8 cellular contexts compared by ENCODE assay signal in genomic region chr11:66045177-66045639, GRCh38. TPM values are rescaled to one million over a fixed set of nuclear protein-coding genes. Genes with fewer than 3 reads are reported as not detected.
A peak's percentile ranks its signal among the peaks of the same experiment; 100 is the strongest.
DNase-seq lines count a peak whose midpoint lies in the region; ATAC-seq and TF ChIP-seq lines count a peak whose summit lies in the region.

No MANE protein-coding gene starts in this region.

- H3K4me1 ChIP-seq in HCT116 (ENCODE audit: control insufficient read depth in 1 of 2, insufficient read depth in 2 of 2, low read length in 2 of 2), result peaks cover 6 to 9% of the 10 kb centered on the region in 2 experiments; a peak in 3 of 4 replicates

- peak overlapping the region; percentile 47 for H3K4me2 ChIP-seq in HCT116 (ENCODE audit: low read length)

- H3K27ac ChIP-seq in HCT116 (ENCODE audit: low read depth, low read length), result no peak overlapping the region

- no peaks in the 10 kb centered on the region for H3K9me3 ChIP-seq in HCT116 (ENCODE audit: control insufficient read depth in 1 of 2, insufficient read depth in 1 of 2, low read depth in 1 of 2, low read length in 2 of 2)

- H3K27me3 Mint-ChIP-seq in activated B cell treated with CpG ODN at 0.5 μM for 24 hours, result peaks cover 8% of the 10 kb centered on the region

- no peaks in the 10 kb centered on the region for H3K36me3 ChIP-seq in HCT116 (ENCODE audit: control insufficient read depth in 1 of 2, insufficient read depth in 2 of 2, low read length in 2 of 2)

- H3K4me1 Mint-ChIP-seq in activated B cell treated with CpG ODN at 0.5 μM for 24 hours, result peaks cover 9% of the 10 kb centered on the region

- H3K36me3 Mint-ChIP-seq in activated B cell treated with CpG ODN at 0.5 μM for 24 hours (ENCODE audit: low read depth), result no peaks in the 10 kb centered on the region

- TF ChIP-seq POLR2A in HCT116 (IDR thresholded peaks at IDR 0.05; ENCODE audit: borderline replicate concordance, extremely low read depth, insufficient read depth, insufficient read length), result no peak

- BruUV-seq in HCT116 (replicated peaks; lab: Mats Ljungman, UMichigan), result no TSS peak

- H3K9me3 Mint-ChIP-seq in activated B cell treated with CpG ODN at 0.5 μM for 24 hours, result no peaks in the 10 kb centered on the region

- no peaks in the 10 kb centered on the region for H3K79me2 ChIP-seq in HCT116 (ENCODE audit: insufficient read depth, low read length)

- no peak for TF ChIP-seq RAD21 in HCT116 (IDR thresholded peaks at IDR 0.05; ENCODE audit: low read depth)

- POLR2A ChIA-PET in HCT116 (lab: Charles Lee) (interaction anchor here (1.0 kb wide), 1 partner anchor 24 kb away, joined by 4 read pairs; no protein-coding TSS in a partner anchor), activated B cell treated with CpG ODN at 0.5 μM for 24 hours (lab: Charles Lee) (interaction anchor here (0.6 to 1.2 kb wide), 4 partner anchors 17 to 333 kb away, joined by 3 to 4 read pairs (median 4); partner anchors contain the start of genes BANF1, CCDC85B and KAT5)

- RAD21 ChIA-PET in HCT116 (lab: Charles Lee; ENCODE audit: low non-redundant PET in 1 of 2, low total read pairs in 2 of 2, uncharacterized antibody in 2 of 2, unreplicated experiment in 2 of 2), result no interaction called here

- H3K9me2 ChIP-seq in HCT116 (ENCODE audit: insufficient read depth), result no peaks in the 10 kb centered on the region

- H3K9ac ChIP-seq in HCT116 (ENCODE audit: low read length), result no peak overlapping the region

- H3K4me3 ChIP-seq in HCT116 (replicated peaks in 1 of 2; ENCODE audit: low read depth in 1 of 2, low read length in 2 of 2), result 0 out of 4 replicates have a peak overlapping the region, but pooled peaks of 1 of the 2 experiments have one; percentile 2

- no peak overlapping the region for H3K27ac Mint-ChIP-seq in activated B cell treated with CpG ODN at 0.5 μM for 24 hours

- CTCF ChIA-PET in HCT116 (lab: Charles Lee) (interaction anchor here (0.6 to 2.2 kb wide), 19 partner anchors 10 to 505 kb away, joined by 3 to 14 read pairs (median 4); partner anchors contain the start of genes BANF1, CATSPER1, CST6 and FIBP), activated B cell treated with CpG ODN at 0.5 μM for 24 hours (lab: Charles Lee) (interaction anchor here (0.8 to 3.1 kb wide), 26 partner anchors 9 to 338 kb away, joined by 3 to 24 read pairs (median 5); partner anchors contain the start of genes BANF1, EIF1AD, KAT5 and MUS81)

- in situ Hi-C loops in Caki2 (cut with HindIII; ENCODE audit: low pct_unique_long_range_greater_than_20kb, low sequenced_read_pairs), result no loop called here
- in situ Hi-C loops in T47D (cut with HindIII; ENCODE audit: low pct_unique_long_range_greater_than_20kb, low sequenced_read_pairs), result no loop called here

- TF ChIP-seq CTCF in HCT116 (IDR thresholded peaks at IDR 0.05 in 2 of 3, conservative IDR thresholded peaks at IDR 0.05 in 1 of 3; ENCODE audit: borderline replicate concordance in 1 of 3, insufficient read depth in 1 of 3, low read depth in 2 of 3, low read length in 2 of 3) (peak; percentile 86 to 97 (median 88)), activated B cell treated with CpG ODN at 0.5 μM for 24 hours (IDR thresholded peaks at IDR 0.05) (peak; percentile 63)

- H3K4me3 Mint-ChIP-seq in activated B cell treated with CpG ODN at 0.5 μM for 24 hours, result no peak overlapping the region

- H3K27me3 ChIP-seq in HCT116 (ENCODE audit: insufficient read depth, low read length), result no peaks in the 10 kb centered on the region

- ATAC-seq in HCT116 (peak; percentile 95), activated B cell treated with CpG ODN at 0.5 μM for 24 hours (ENCODE audit: low read depth) (peak; percentile 99), HG03045 (IDR thresholded peaks at IDR 0.05; ENCODE audit: unreplicated experiment) (no peak)

- H2AFZ ChIP-seq in HCT116 (ENCODE audit: low read depth, low read length, poor library complexity, severe bottlenecking), result no peak overlapping the region

- no peaks in the 10 kb centered on the region for H4K20me1 ChIP-seq in HCT116 (ENCODE audit: insufficient read depth)

- DNase-seq in Caki2 (ENCODE audit: low read depth), result peak; percentile 39
- DNase-seq in HCT116 (ENCODE audit: low read depth, low spot score), result peak; percentile 63
- peak; percentile 26 for DNase-seq in NCI-H226
- peak; percentile 79 for DNase-seq in activated B cell treated with CpG ODN at 0.5 μM for 24 hours
- DNase-seq in T47D (ENCODE audit: low read depth in 1 of 2, low spot score in 1 of 2), result peak; percentile 87 to 98
- DNase-seq in iris pigment epithelial cell (ENCODE audit: low read depth), result peak; percentile 74
- DNase-seq in stimulated activated CD4-positive, alpha-beta T cell treated with anti-CD3 and anti-CD28 coated beads, Interleukin-15, amount 100 ng/mL, for 24 hours, result peak; percentile 87

- intact Hi-C loops in HCT116 (cut with micrococcal nuclease) (no loop called here), activated B cell treated with CpG ODN at 0.5 μM for 24 hours (cut with micrococcal nuclease) (loop anchor here (1.0 kb wide), 2 partner anchors 23 to 89 kb away; no protein-coding TSS in a partner anchor)

TF ChIP-seq in HCT116, 20 proteins besides CTCF, POLR2A, EP300 and RAD21:
- TF ChIP-seq YY1 (IDR thresholded peaks at IDR 0.05; ENCODE audit: extremely low read depth, insufficient replicate concordance, low read depth, low read length) (peak; percentile 67), JUND (IDR thresholded peaks at IDR 0.05) (no peak), SRF (IDR thresholded peaks at IDR 0.05; ENCODE audit: low read depth) (no peak), ATF3 (IDR thresholded peaks at IDR 0.05) (no peak), POLR2AphosphoS5 (IDR thresholded peaks at IDR 0.05; ENCODE audit: low read depth, low read length) (no peak)

RNA-seq across cellular contexts. Expression of gene GAL3ST3, which starts 3.8 kb away (rescaled TPM):
- total RNA-seq in Caki2 (2014; rRNA removed; shearing (Covaris generic); ENCODE audit: low replicate concordance), result not detected in 2 replicates
- total RNA-seq in HCT116 (2021; ENCODE audit: unreplicated experiment), result not detected
- polyA plus RNA-seq in HCT116 (2012), result 0.07 TPM in 1 of 2 replicates, not detected in the other
- not detected in 2 replicates for total RNA-seq in activated B cell treated with CpG ODN at 0.5 μM for 24 hours

RNA-seq across cellular contexts. Expression of gene SF3B2, which starts 7.0 kb away (rescaled TPM):
- total RNA-seq in Caki2 (2014; rRNA removed; shearing (Covaris generic); ENCODE audit: low replicate concordance), result 191 and 216 TPM in 2 replicates
- total RNA-seq in HCT116 (2021; ENCODE audit: unreplicated experiment) (300 TPM), activated B cell treated with CpG ODN at 0.5 μM for 24 hours (198 and 219 TPM in 2 replicates)
- polyA plus RNA-seq in HCT116 (2012), result 193 and 224 TPM in 2 replicates

RNA-seq across cellular contexts. Expression of gene CATSPER1, which starts 18.9 kb away (rescaled TPM):
- total RNA-seq in Caki2 (2014; rRNA removed; shearing (Covaris generic); ENCODE audit: low replicate concordance), result 0.67 and 2.8 TPM in 2 replicates
- 2.4 TPM for total RNA-seq in HCT116 (2021; ENCODE audit: unreplicated experiment)
- polyA plus RNA-seq in HCT116 (2012), result 3.8 and 4.5 TPM in 2 replicates
- total RNA-seq in activated B cell treated with CpG ODN at 0.5 μM for 24 hours, result not detected in 2 replicates

RNA-seq across cellular contexts. Expression of gene PACS1, which starts 24.9 kb away (rescaled TPM):
- total RNA-seq in Caki2 (2014; rRNA removed; shearing (Covaris generic); ENCODE audit: low replicate concordance), result 4.2 and 15.9 TPM in 2 replicates
- total RNA-seq in HCT116 (2021; ENCODE audit: unreplicated experiment), result 41.1 TPM
- 32.0 and 38.0 TPM in 2 replicates for polyA plus RNA-seq in HCT116 (2012)
- 118 and 121 TPM in 2 replicates for total RNA-seq in activated B cell treated with CpG ODN at 0.5 μM for 24 hours

RNA-seq across cellular contexts. Expression of gene CST6, which starts 33.4 kb away (rescaled TPM):
- not detected in 2 replicates for total RNA-seq in Caki2 (2014; rRNA removed; shearing (Covaris generic); ENCODE audit: low replicate concordance)
- 68.1 TPM for total RNA-seq in HCT116 (2021; ENCODE audit: unreplicated experiment)
- 218 and 244 TPM in 2 replicates for polyA plus RNA-seq in HCT116 (2012)
- not detected in 2 replicates for total RNA-seq in activated B cell treated with CpG ODN at 0.5 μM for 24 hours

Comparison
In these comparisons a context has a peak if more than half of its experiments do, and no peak if none do; other contexts are left out.
1. DNase-seq: peak in every context shown above with its lines; median percentile 92 in T47D; 87 in stimulated activated CD4-positive, alpha-beta T cell treated with anti-CD3 and anti-CD28 coated beads, Interleukin-15, amount 100 ng/mL, for 24 hours; 79 in activated B cell treated with CpG ODN at 0.5 μM for 24 hours; 74 in iris pigment epithelial cell; 63 in HCT116; 39 in Caki2; 26 in NCI-H226.